In genomic region chr1:74689800-74690696, GRCh38 we compare ENCODE assay signal across 8 cellular contexts. TPM values are rescaled to one million over a fixed set of nuclear protein-coding genes. Genes with fewer than 3 reads are reported as not detected.
DNase-seq lines count a peak whose midpoint lies in the region; ATAC-seq lines count a peak whose summit lies in the region.

No MANE protein-coding gene starts in this region.

- ATAC-seq in GM18868 (IDR thresholded peaks at IDR 0.05; ENCODE audit: unreplicated experiment) (peak; percentile 81), HG03469 (IDR thresholded peaks at IDR 0.05; ENCODE audit: unreplicated experiment) (peak; percentile 59), HG03457 (IDR thresholded peaks at IDR 0.05; ENCODE audit: unreplicated experiment) (no peak)

- DNase-seq in COLO668 (lab: John Stamatoyannopoulos, UW; ENCODE audit: unreplicated experiment) (peak; percentile 67), NCI-H69 (lab: John Stamatoyannopoulos, UW) (peak; percentile 75), globus pallidus (ENCODE audit: low spot score) (peak; percentile 59), renal cortical epithelial cell (ENCODE audit: low read depth) (peak; percentile 62)
- peak; percentile 22 to 33 for DNase-seq in activated T-cell treated with anti-CD3 and anti-CD28 coated beads, Interleukin-2, amount 50 U/mL, for 48 hours

RNA-seq across cellular contexts. Expression of gene ERICH3, which starts 16.5 kb away (rescaled TPM):
- total RNA-seq in renal cortical epithelial cell = 0.10 and 0.17 TPM in 2 replicates

RNA-seq across cellular contexts. Expression of gene CRYZ, which starts 42.8 kb away (rescaled TPM):
- 209 and 320 TPM in 2 replicates for total RNA-seq in renal cortical epithelial cell

RNA-seq across cellular contexts. Expression of gene TYW3, which starts 42.9 kb away (rescaled TPM):
- 14.6 and 17.9 TPM in 2 replicates for total RNA-seq in renal cortical epithelial cell
